Comparison of ENCODE assay signal across 8 cellular contexts in the genomic region with DNA sequence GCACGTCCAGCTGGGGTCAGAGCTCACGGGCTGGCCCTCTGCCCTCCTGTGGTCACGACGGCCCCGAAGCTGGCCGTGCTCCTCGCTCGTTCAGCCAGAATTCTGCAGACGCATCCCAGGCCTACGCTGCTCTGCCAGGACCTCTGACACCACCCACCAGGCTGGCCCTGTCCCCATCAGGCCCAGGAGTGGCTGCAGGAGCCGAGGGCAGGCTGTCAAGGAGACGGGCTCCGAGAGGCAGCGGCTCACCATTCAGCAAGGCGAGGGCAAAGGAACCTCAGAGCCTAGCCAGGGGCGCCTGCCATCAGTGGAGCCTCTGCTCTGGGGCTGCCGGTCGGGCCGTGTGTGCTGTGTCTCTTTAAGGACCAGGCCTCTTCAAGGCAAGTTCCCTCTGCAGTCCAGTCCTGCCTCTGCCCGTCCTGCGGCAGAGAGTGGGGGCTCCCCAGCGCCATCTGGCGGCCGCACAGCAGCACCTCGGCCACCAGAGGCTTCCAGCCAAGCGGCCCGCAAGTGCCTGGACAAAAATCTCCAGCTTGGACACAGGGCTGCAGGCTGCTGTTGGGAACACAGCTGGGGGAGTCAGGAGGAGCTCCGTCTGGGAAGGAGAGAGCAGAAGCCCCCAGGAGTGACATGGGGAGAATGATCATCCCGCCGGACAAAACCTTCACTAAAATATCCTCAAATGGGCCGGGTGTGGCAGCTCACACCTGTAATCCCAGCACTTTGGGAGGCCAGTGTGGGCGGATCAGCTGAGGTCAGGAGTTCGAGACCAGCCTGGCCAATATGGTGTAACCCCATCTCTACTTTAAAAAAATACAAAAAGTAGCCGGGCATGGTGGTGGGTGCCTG. TPM values are rescaled to one million over a fixed set of nuclear protein-coding genes. Genes with fewer than 3 reads are reported as not detected.
DNase-seq lines count a peak whose midpoint lies in the region; ATAC-seq and TF ChIP-seq lines count a peak whose summit lies in the region.

No MANE protein-coding gene starts in this region.

- 24 to 31% methylated on average over 34 of the region's 34 CpGs for WGBS in esophagus, 2 donors

- ATAC-seq in HG02588 (IDR thresholded peaks at IDR 0.05; ENCODE audit: unreplicated experiment) = no peak

- H3K4me1 ChIP-seq in esophagus (ENCODE audit: control insufficient read depth in 2 of 2, insufficient read depth in 2 of 2, low read length in 1 of 2) (peaks cover 4 to 10% of the 10 kb centered on the region in 2 donors), muscle layer of colon (ENCODE audit: insufficient read depth, low read length) (peaks cover 25% of the 10 kb centered on the region)

- peak overlapping the region; percentile 33 for H3K9ac ChIP-seq in muscle layer of colon (ENCODE audit: low read length)

- POLR2A ChIA-PET in BJ (lab: Charles Lee) (no interaction called here), HEK293T (lab: Yijun Ruan, JAX) (no interaction called here)

- no peaks in the 10 kb centered on the region for H3K9me3 ChIP-seq in esophagus (ENCODE audit: control insufficient read depth in 2 of 2, insufficient read depth in 1 of 2, low read depth in 1 of 2, low read length in 1 of 2)
- no peaks in the 10 kb centered on the region for H3K9me3 ChIP-seq in muscle layer of colon (ENCODE audit: low read length)

- H3K4me3 ChIP-seq in BJ (ENCODE audit: low read depth, low read length) (no peak overlapping the region), esophagus (ENCODE audit: low read depth in 1 of 2, low read length in 2 of 2) (no peak overlapping the region), muscle layer of colon (ENCODE audit: low read depth in 1 of 2, low read length in 2 of 2) (peak overlapping the region in 1 of 2 donors; percentile 43)

- DNase-seq in BJ (ENCODE audit: low read depth) (peak; percentile 31), HEK293T (ENCODE audit: extremely low spot score) (peak; percentile 92), OCI-M1 (lab: John Stamatoyannopoulos, UW) (peak; percentile 81)
- DNase-seq in activated T-cell treated with anti-CD3 and anti-CD28 coated beads, Interleukin-2, amount 50 U/mL, for 1 hour = peak; percentile 79
- DNase-seq in stimulated activated CD8-positive, alpha-beta memory T cell treated with anti-CD3 and anti-CD28 coated beads, Interleukin-4, amount 100 ng/mL, for 48 hours = peak; percentile 86

- H3K27ac ChIP-seq in esophagus (ENCODE audit: low read depth in 2 of 2, low read length in 1 of 2) (peak overlapping the region; percentile 52 to 62), muscle layer of colon (ENCODE audit: low read depth, low read length) (no peak overlapping the region)

- TF ChIP-seq CTCF in BJ (IDR thresholded peaks at IDR 0.05; ENCODE audit: insufficient read depth, low read depth, low read length) = peak; percentile 100

- CTCF ChIA-PET in BJ (lab: Yijun Ruan, JAX) = interaction anchor here (0.6 to 14.8 kb wide), 23 partner anchors 9 to 134 kb away, joined by 3 to 169 read pairs (median 4); a partner anchor contains a TSS
- CTCF ChIA-PET in HEK293T (lab: Yijun Ruan, JAX) = interaction anchor here (0.6 to 2.6 kb wide), 16 partner anchors 10 to 131 kb away, joined by 3 to 20 read pairs (median 4); no protein-coding TSS in a partner anchor

- H3K27me3 ChIP-seq in BJ (ENCODE audit: control insufficient read depth, insufficient read depth, low read length) (peaks cover 8% of the 10 kb centered on the region), esophagus (ENCODE audit: control insufficient read depth in 1 of 2, insufficient read depth in 2 of 2, low read length in 2 of 2) (no peaks in the 10 kb centered on the region), muscle layer of colon (ENCODE audit: control insufficient read depth in 1 of 2, insufficient read depth in 2 of 2, low read length in 2 of 2) (no peaks in the 10 kb centered on the region)

- H3K36me3 ChIP-seq in BJ (ENCODE audit: control insufficient read depth, insufficient read depth, low read length) (no peaks in the 10 kb centered on the region), esophagus (ENCODE audit: control insufficient read depth in 2 of 2, insufficient read depth in 2 of 2, low read length in 1 of 2) (no peaks in the 10 kb centered on the region), muscle layer of colon (ENCODE audit: insufficient read depth, low read length) (no peaks in the 10 kb centered on the region)

TF ChIP-seq in HEK293T, 16 proteins besides CTCF, POLR2A, EP300 and RAD21:
- TF ChIP-seq FOXK2 (IDR thresholded peaks at IDR 0.05) (no peak), ELF4 (IDR thresholded peaks at IDR 0.05) (no peak), ARNT (IDR thresholded peaks at IDR 0.05) (no peak), HDGF (IDR thresholded peaks at IDR 0.05; ENCODE audit: borderline replicate concordance) (0 out of 2 replicates have a peak, but pooled peaks have one; percentile 27), CTBP1 (IDR thresholded peaks at IDR 0.05; ENCODE audit: borderline replicate concordance) (no peak), FOXA1 (IDR thresholded peaks at IDR 0.05) (no peak), L3MBTL2 (conservative IDR thresholded peaks at IDR 0.05) (no peak)

RNA-seq across cellular contexts. Expression of a gene that starts 7.4 kb away (rescaled TPM):
- polyA plus RNA-seq in BJ (2011; rRNA removed) (32.7 and 65.4 TPM in 2 replicates), esophagus (10 to 100 TPM; 48.6 to 57.7 TPM)
- 72.9 and 76.6 TPM in 2 replicates for polyA minus RNA-seq in BJ (2011; rRNA and poly(A)+ RNA removed)

Comparison
In these comparisons a context has a peak if more than half of its experiments do, and no peak if none do; other contexts are left out.
1. DNase-seq: peak in every context shown above with its lines; median percentile 92 in HEK293T; 86 in stimulated activated CD8-positive, alpha-beta memory T cell treated with anti-CD3 and anti-CD28 coated beads, Interleukin-4, amount 100 ng/mL, for 48 hours; 81 in OCI-M1; 79 in activated T-cell treated with anti-CD3 and anti-CD28 coated beads, Interleukin-2, amount 50 U/mL, for 1 hour; 31 in BJ.